17 cellular contexts compared by ENCODE assay signal in genomic region chr18:75240433-75240832, GRCh38. TPM values are rescaled to one million over a fixed set of nuclear protein-coding genes. Genes with fewer than 3 reads are reported as not detected.
A peak's percentile ranks its signal among the peaks of the same experiment; 100 is the strongest.
DNase-seq lines count a peak whose midpoint lies in the region; ATAC-seq and TF ChIP-seq lines count a peak whose summit lies in the region.
"Had no signal": no experiment of that assay in that cellular context is flagged by ENCODE, and none has a peak within 500 bp of the region (broad histone marks: within the 10 kb centered on the region; RNA-seq: fewer than 3 reads in every experiment).

No MANE protein-coding gene starts in this region.

- no peak overlapping the region for H3K56ac ChIP-seq in H9 (ENCODE audit: insufficient read length, low read depth, low read length)

- WGBS in H9 (ENCODE audit: extremely low coverage, insufficient read length, low lambda C conversion rate), result no CpG with 5 or more reads among the region's 10 CpGs

- H3K9me3 Mint-ChIP-seq in H9, result peaks cover 0 to 3% of the 10 kb centered on the region in 2 experiments; a peak in 3 of 5 replicates
- H3K9me3 Mint-ChIP-seq: CD4-positive, alpha-beta memory T cell; T-helper 2 cell treated with Interferon-gamma antibody and Interleukin-4, amounts not matched to agents 5 μg/mL and 100 μg/mL, for 36 hours had no signal

- peaks cover 2% of the 10 kb centered on the region; the same call in 1 of the 2 replicates for H3K27me3 ChIP-seq in H9 (ENCODE audit: insufficient read depth, low read length)
- H3K27me3 ChIP-seq: Peyer's patch had no signal

- H3K23ac ChIP-seq in H9 (ENCODE audit: insufficient read length, low read depth, low read length), result no peak overlapping the region

- H3K4me3 Mint-ChIP-seq in H9 (no peak overlapping the region), T-helper 17 cell (no peak overlapping the region)
- H3K4me3 Mint-ChIP-seq: B cell; CD4-positive, alpha-beta memory T cell; T-helper 2 cell treated with Interferon-gamma antibody and Interleukin-4, amounts not matched to agents 5 μg/mL and 100 μg/mL, for 36 hours had no signal

- H3K27ac ChIP-seq in H9 (ENCODE audit: insufficient read length, low read depth, low read length), result no peak overlapping the region
- H3K27ac ChIP-seq: Peyer's patch had no signal

- TF ChIP-seq CTCF in GM12864 (IDR thresholded peaks at IDR 0.05; ENCODE audit: low read depth, low read length, missing control alignments) (peak; percentile 8), H9 (conservative IDR thresholded peaks at IDR 0.05) (peak; percentile 26; the same call in 1 of the 3 replicates)

- H2AFZ ChIP-seq in H9 (ENCODE audit: low read length), result no peak overlapping the region

- H3K79me1 ChIP-seq in H9 (ENCODE audit: insufficient read depth, low read depth, low read length, poor library complexity, severe bottlenecking), result no peaks in the 10 kb centered on the region

- H3K4me2 ChIP-seq in H9 (ENCODE audit: insufficient read depth, insufficient read length, low read length), result no peak overlapping the region

- no peak overlapping the region for H2BK5ac ChIP-seq in H9 (ENCODE audit: insufficient read length, low read length)

- H3K4me1 ChIP-seq in H9 (ENCODE audit: insufficient read depth, low read length), result no peaks in the 10 kb centered on the region
- H3K4me1 ChIP-seq: Peyer's patch had no signal

- H3K14ac ChIP-seq in H9 (ENCODE audit: insufficient read depth, low read length), result no peak overlapping the region

- no peak overlapping the region for H2AK5ac ChIP-seq in H9 (ENCODE audit: insufficient read length, low read length)

- H3K27me3 Mint-ChIP-seq in H9 (ENCODE audit: low read depth) (no peaks in the 10 kb centered on the region), T-helper 17 cell (no peaks in the 10 kb centered on the region)
- H3K27me3 Mint-ChIP-seq: B cell; CD4-positive, alpha-beta memory T cell had no signal

- no peak overlapping the region for H2BK15ac ChIP-seq in H9 (ENCODE audit: low read depth, low read length)

- H4K5ac ChIP-seq in H9 (ENCODE audit: insufficient read length, low read depth, low read length), result no peak overlapping the region

- H3K27ac Mint-ChIP-seq in H9, result no peak overlapping the region
- peak overlapping the region; percentile 4 for H3K27ac Mint-ChIP-seq in T-helper 17 cell
- H3K27ac Mint-ChIP-seq: B cell; T-helper 2 cell treated with Interferon-gamma antibody and Interleukin-4, amounts not matched to agents 5 μg/mL and 100 μg/mL, for 36 hours had no signal

- H3K36me3 Mint-ChIP-seq in H9 (ENCODE audit: insufficient read depth in 1 of 3, low read depth in 3 of 3) (no peaks in the 10 kb centered on the region), T-helper 17 cell (ENCODE audit: low read depth) (peaks cover 5% of the 10 kb centered on the region)

- no peak overlapping the region for H2BK20ac ChIP-seq in H9 (ENCODE audit: low read depth, low read length, poor library complexity, severe bottlenecking)

- H2BK12ac ChIP-seq in H9 (ENCODE audit: insufficient read length, low read depth, low read length), result no peak overlapping the region

- H4K91ac ChIP-seq in H9 (ENCODE audit: insufficient read length, low read depth, low read length), result no peak overlapping the region

- H3K9ac ChIP-seq in H9 (ENCODE audit: extremely low read depth, insufficient read length, low read length), result no peak overlapping the region

- H3K4me3 ChIP-seq in GM12864 (ENCODE audit: low read depth, low read length), result no peak overlapping the region
- H3K4me3 ChIP-seq: Peyer's patch had no signal

- H3T11ph ChIP-seq in H9 (ENCODE audit: low read length), result no peak overlapping the region

- no peak overlapping the region for H2BK120ac ChIP-seq in H9 (ENCODE audit: low read depth, low read length, poor library complexity, severe bottlenecking)

- ATAC-seq in T-helper 17 cell, result no peak
- ATAC-seq: HCT116 had no signal

- H3K9me3 ChIP-seq in H9 (ENCODE audit: control insufficient read depth, low read depth, low read length) (no peaks in the 10 kb centered on the region), T-helper 17 cell (ENCODE audit: control insufficient read depth, low read length, poor library complexity, severe bottlenecking) (no peaks in the 10 kb centered on the region)
- H3K9me3 ChIP-seq: Peyer's patch had no signal

- H3K18ac ChIP-seq in H9 (ENCODE audit: insufficient read length, low read depth, low read length), result no peak overlapping the region

- H3K79me2 ChIP-seq in H9 (ENCODE audit: insufficient read depth, low read length), result no peaks in the 10 kb centered on the region

- H4K20me1 ChIP-seq in H9 (ENCODE audit: control insufficient read depth, insufficient read depth, insufficient read length), result no peaks in the 10 kb centered on the region

- H3K4me1 Mint-ChIP-seq in H9 (no peaks in the 10 kb centered on the region), T-helper 17 cell (peaks cover 28% of the 10 kb centered on the region)

- DNase-seq in GM12864 (ENCODE audit: low read depth), result no peak
- DNase-seq in H9, result no peak
- DNase-seq in NAMALWA (ENCODE audit: low spot score), result peak; percentile 15
- DNase-seq in T-helper 17 cell, result no peak
- DNase-seq in T1000 (lab: John Stamatoyannopoulos, UW), result no peak
- no peak for DNase-seq in activated CD8-positive, alpha-beta memory T cell treated with anti-CD3 and anti-CD28 coated beads, Interleukin-2, amount 50 U/mL, for 4 hours
- no peak for DNase-seq in activated naive CD4-positive, alpha-beta T cell (lab: John Stamatoyannopoulos, UW)
- no peak for DNase-seq in GOT3 (lab: John Stamatoyannopoulos, UW)
- DNase-seq: CD4-positive, alpha-beta memory T cell; GF-D8; NCI-H1092; NCI-H345; Peyer's patch; SHP77 treated with DMSO at 0.1 percent for 48 hours had no signal

- no peaks in the 10 kb centered on the region for H3K23me2 ChIP-seq in H9 (ENCODE audit: insufficient read length, low read depth, low read length, poor library complexity, severe bottlenecking)

- H3K4ac ChIP-seq in H9 (ENCODE audit: low read depth, low read length), result no peak overlapping the region

- no peak overlapping the region for H4K8ac ChIP-seq in H9 (replicated peaks; ENCODE audit: insufficient read length, low read depth, low read length)

RNA-seq across cellular contexts. Expression of gene TSHZ1, which starts 29.8 kb away (rescaled TPM):
- total RNA-seq in H9 (2021), result 0.15 and 0.24 TPM in 2 replicates
- 10 to 100 TPM; 17.5 to 17.6 TPM for total RNA-seq in T-helper 17 cell

RNA-seq across cellular contexts. Expression of gene PTGR3, which starts 31.5 kb away (rescaled TPM):
- 1.6 and 2.7 TPM in 2 replicates for total RNA-seq in H9 (2021)
- total RNA-seq in T-helper 17 cell, result 10 to 100 TPM; 20.8 to 25.1 TPM

Comparison
In these comparisons a context has a peak if more than half of its experiments do, and no peak if none do; other contexts are left out.
1. RNA of gene TSHZ1, which starts 29.8 kb away (total RNA-seq): 17.5 to 17.6 TPM in T-helper 17 cell; 0.15 to 0.24 TPM in H9; every median in the first group is over 10 times any median in the second.